2 cellular contexts compared by ENCODE assay signal in genomic region chr17:31571124-31571892, GRCh38.
TF ChIP-seq lines count a peak whose summit lies in the region.

No MANE protein-coding gene starts in this region.

TF ChIP-seq in liver, 16 proteins besides CTCF, POLR2A, EP300 and RAD21 (continued from another document):
- TF ChIP-seq ZBTB33 (IDR thresholded peaks at IDR 0.05) (no peak), ATF3 (IDR thresholded peaks at IDR 0.05) (no peak), REST (IDR thresholded peaks at IDR 0.05) (peak; percentile 41), MAX (IDR thresholded peaks at IDR 0.05) (no peak), JUND (IDR thresholded peaks at IDR 0.05) (no peak), TAF1 (conservative IDR thresholded peaks at IDR 0.05) (no peak), NR2F2 (IDR thresholded peaks at IDR 0.05) (peak; percentile 74), YY1 (IDR thresholded peaks at IDR 0.05) (no peak), FOXA2 (IDR thresholded peaks at IDR 0.05) (peak; percentile 4)

TF ChIP-seq in HepG2, 621 proteins besides CTCF, POLR2A, EP300 and RAD21 (continued from another document):
- no peak for TF ChIP-seq TFDP2 (CRISPR knock-in tag; IDR thresholded peaks at IDR 0.05)
- no peak for TF ChIP-seq FIP1L1 (IDR thresholded peaks at IDR 0.05; ENCODE audit: borderline replicate concordance, insufficient read depth, low read depth, low read length)
- no peak for TF ChIP-seq SUZ12 (IDR thresholded peaks at IDR 0.05; ENCODE audit: low read depth, low read length)
- no peak for TF ChIP-seq BHLHE40 (IDR thresholded peaks at IDR 0.05; ENCODE audit: low read length)
- no peak for TF ChIP-seq HMGXB4 (CRISPR knock-in tag; IDR thresholded peaks at IDR 0.05; ENCODE audit: borderline replicate concordance in 1 of 2, low read depth in 1 of 2)
- no peak for TF ChIP-seq HNRNPK (IDR thresholded peaks at IDR 0.05; ENCODE audit: low read depth, low read length, poor library complexity, severe bottlenecking)
- TF ChIP-seq KAT8 (CRISPR knock-in tag; IDR thresholded peaks at IDR 0.05) = no peak
- TF ChIP-seq AHDC1 (CRISPR knock-in tag; IDR thresholded peaks at IDR 0.05; ENCODE audit: borderline replicate concordance) = no peak
- TF ChIP-seq ZNF543 (CRISPR knock-in tag; IDR thresholded peaks at IDR 0.05) = no peak
- no peak for TF ChIP-seq ZNF710 (CRISPR knock-in tag; IDR thresholded peaks at IDR 0.05; ENCODE audit: borderline replicate concordance)
- TF ChIP-seq SNAPC2 (CRISPR knock-in tag; IDR thresholded peaks at IDR 0.05) = no peak
- TF ChIP-seq CC2D1A (CRISPR knock-in tag; IDR thresholded peaks at IDR 0.05) = no peak
- no peak for TF ChIP-seq FOXO1 (CRISPR knock-in tag; IDR thresholded peaks at IDR 0.05)
